8 cellular contexts compared by ENCODE assay signal in the genomic region with DNA sequence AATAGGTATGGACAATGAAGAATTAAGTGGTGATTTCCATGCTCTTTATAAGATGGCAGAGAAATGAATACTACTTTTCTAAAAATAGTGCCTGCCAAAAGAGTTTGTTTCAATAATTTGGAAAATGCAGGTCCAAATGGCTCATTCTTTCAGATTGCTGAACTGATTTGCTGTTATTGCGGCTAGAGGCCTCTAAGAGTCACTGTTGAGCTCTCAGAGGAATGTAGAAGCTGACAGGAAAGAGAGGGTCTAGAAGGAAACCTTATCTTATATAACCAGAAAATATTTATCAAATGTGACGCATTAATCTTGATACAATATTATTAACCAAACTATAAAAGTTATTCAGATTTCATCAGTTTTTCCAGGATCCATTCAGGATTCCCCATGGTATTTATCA.
DNase-seq lines count a peak whose midpoint lies in the region; ATAC-seq and TF ChIP-seq lines count a peak whose summit lies in the region.

No MANE protein-coding gene starts in this region.

- no peak for DNase-seq in GM06990 (ENCODE audit: extremely low read depth, insufficient read length)
- DNase-seq in NCI-H774 (lab: John Stamatoyannopoulos, UW) = peak; percentile 2
- no peak for DNase-seq in esophagus squamous epithelium (lab: John Stamatoyannopoulos, UW)
- DNase-seq in transverse colon = no peak
- no peak for DNase-seq in NOMO-1 treated with dmso at 0.1 percent for 144 hours (lab: John Stamatoyannopoulos, UW; ENCODE audit: unreplicated experiment)
- DNase-seq in middle frontal gyrus (ENCODE audit: extremely low spot score, low spot score) = no peak

- H3K4me1 ChIP-seq in esophagus squamous epithelium = no peaks in the 10 kb centered on the region
- H3K4me1 ChIP-seq in transverse colon = no peaks in the 10 kb centered on the region

- H3K4me3 ChIP-seq in GM06990 (replicated peaks; ENCODE audit: low read depth, low read length) (no peak overlapping the region), esophagus squamous epithelium (no peak overlapping the region), transverse colon (no peak overlapping the region)

- TF ChIP-seq EP300 in transverse colon (IDR thresholded peaks at IDR 0.05; ENCODE audit: low read depth) = no peak

- no peaks in the 10 kb centered on the region; the same call in 1 of the 2 replicates for H3K27me3 ChIP-seq in GM06990 (replicated peaks; ENCODE audit: control insufficient read depth, insufficient read depth, low read length)
- H3K27me3 ChIP-seq in esophagus squamous epithelium = peaks cover 0 to 3% (median 0%) of the 10 kb centered on the region in 4 donors
- no peaks in the 10 kb centered on the region for H3K27me3 ChIP-seq in transverse colon

- TF ChIP-seq CTCF in 22Rv1 (IDR thresholded peaks at IDR 0.05) (peak; percentile 59), GM06990 (IDR thresholded peaks at IDR 0.05; ENCODE audit: insufficient read depth, low read length, poor library complexity, severe bottlenecking) (peak; percentile 71), esophagus squamous epithelium (IDR thresholded peaks at IDR 0.05) (peak in 4 of 6 experiments; percentile 12 to 28 (median 25)), transverse colon (IDR thresholded peaks at IDR 0.05) (peak in 3 of 5 experiments; percentile 18 to 30 (median 28))

- H3K36me3 ChIP-seq in GM06990 (ENCODE audit: control insufficient read depth, insufficient read depth, low read length) (no peaks in the 10 kb centered on the region), esophagus squamous epithelium (no peaks in the 10 kb centered on the region), transverse colon (no peaks in the 10 kb centered on the region)

- 5 to 14% methylated on average over 2 of the region's 2 CpGs for WGBS in esophagus squamous epithelium, 2 donors
- 9 to 20% methylated on average over 1 to 2 of the region's 2 CpGs for WGBS in transverse colon (ENCODE audit: low coverage in 1 of 2), 2 donors

- intact Hi-C loops in esophagus squamous epithelium (cut with DNase I) = no loop called here
- intact Hi-C loops in transverse colon (cut with DNase I; ENCODE audit: low total_unique reads) = no loop called here

- no peaks in the 10 kb centered on the region for H3K9me3 ChIP-seq in esophagus squamous epithelium
- H3K9me3 ChIP-seq in transverse colon = no peaks in the 10 kb centered on the region

- TF ChIP-seq POLR2A in esophagus squamous epithelium (IDR thresholded peaks at IDR 0.05) (no peak), transverse colon (IDR thresholded peaks at IDR 0.05) (no peak)

- no peak for ATAC-seq in GM19397 (IDR thresholded peaks at IDR 0.05; ENCODE audit: unreplicated experiment)

- in situ Hi-C loops in transverse colon (cut with MboI; ENCODE audit: low pct_ligation_motif_present in 1 of 4, low pct_unique_long_range_greater_than_20kb in 1 of 4, low sequenced_read_pairs in 3 of 4) = no loop called here

- no peak overlapping the region for H3K27ac ChIP-seq in 22Rv1
- no peak overlapping the region for H3K27ac ChIP-seq in esophagus squamous epithelium
- no peak overlapping the region for H3K27ac ChIP-seq in transverse colon
